Comparison of ENCODE assay signal across 26 cellular contexts in genomic region chr12:84134797-84135366, GRCh38.
A peak's percentile ranks its signal among the peaks of the same experiment; 100 is the strongest.
DNase-seq lines count a peak whose midpoint lies in the region; ATAC-seq and TF ChIP-seq lines count a peak whose summit lies in the region.
"Had no signal": no experiment of that assay in that cellular context is flagged by ENCODE, and none has a peak within 500 bp of the region (broad histone marks: within the 10 kb centered on the region; RNA-seq: fewer than 3 reads in every experiment).

No MANE protein-coding gene starts in this region.

- H2BK120ac ChIP-seq in mesenchymal stem cell (ENCODE audit: low read depth, low read length), result no peak overlapping the region

- H3K9me2 ChIP-seq in GM23248 (ENCODE audit: insufficient read depth), result no peaks in the 10 kb centered on the region
- H3K9me2 ChIP-seq in PC-3 (replicated peaks; ENCODE audit: low read length), result no peaks in the 10 kb centered on the region

- H3K4me2 ChIP-seq in GM23248 (ENCODE audit: unreplicated experiment), result peak overlapping the region; percentile 3
- H3K4me2 ChIP-seq in PC-3 (ENCODE audit: low read length), result peak overlapping the region; percentile 6; the same call in 1 of the 2 replicates
- no peak overlapping the region for H3K4me2 ChIP-seq in mesenchymal stem cell (ENCODE audit: low read length, poor library complexity, severe bottlenecking)
- H3K4me2 ChIP-seq: GM23338, PC-9 had no signal

- no peak overlapping the region for H2BK5ac ChIP-seq in mesenchymal stem cell (ENCODE audit: low read depth, low read length, poor library complexity, severe bottlenecking)

- H2BK15ac ChIP-seq in mesenchymal stem cell (ENCODE audit: low read depth, poor library complexity, severe bottlenecking), result no peak overlapping the region

- H3K36me3 ChIP-seq in GM23248 (ENCODE audit: low read depth) (no peaks in the 10 kb centered on the region), PC-3 (ENCODE audit: low read depth, low read length) (no peaks in the 10 kb centered on the region), mesenchymal stem cell (ENCODE audit: control insufficient read depth in 1 of 2, insufficient read depth in 2 of 2, low read depth in 1 of 2, low read length in 2 of 2) (no peaks in the 10 kb centered on the region)
- H3K36me3 ChIP-seq: SJSA1 had no signal

- H3K9me3 ChIP-seq in GM23248 (ENCODE audit: low read depth) (no peaks in the 10 kb centered on the region), PC-3 (ENCODE audit: low read length) (no peaks in the 10 kb centered on the region), mesenchymal stem cell (ENCODE audit: control insufficient read depth, low read length) (no peaks in the 10 kb centered on the region)
- H3K9me3 ChIP-seq: Caco-2 had no signal

- no peaks in the 10 kb centered on the region for H3K79me1 ChIP-seq in mesenchymal stem cell (replicated peaks; ENCODE audit: low read length, poor library complexity, severe bottlenecking)

- H3K79me2 ChIP-seq in GM23248 (ENCODE audit: insufficient read depth) (no peaks in the 10 kb centered on the region), PC-3 (ENCODE audit: low read length) (no peaks in the 10 kb centered on the region)

- H3K4me1 ChIP-seq in GM23248 (ENCODE audit: insufficient read depth) (peaks cover 28% of the 10 kb centered on the region), PC-3 (ENCODE audit: insufficient read depth, low read length) (peaks cover 57% of the 10 kb centered on the region), mesenchymal stem cell (ENCODE audit: control insufficient read depth, insufficient read depth, low read depth, low read length) (no peaks in the 10 kb centered on the region)
- H3K4me1 ChIP-seq: Caco-2, SJSA1 had no signal

- no peak overlapping the region for H2AK5ac ChIP-seq in mesenchymal stem cell (ENCODE audit: low read length, severe bottlenecking)

- no peak overlapping the region for H3K9ac ChIP-seq in GM23248
- H3K9ac ChIP-seq in PC-3 (ENCODE audit: low read length), result no peak overlapping the region
- no peak overlapping the region for H3K9ac ChIP-seq in mesenchymal stem cell (ENCODE audit: low read length)

- CTCF ChIA-PET in PC-3 (lab: Charles Lee), result no interaction called here

- ATAC-seq in PC-3, result peak; percentile 42
- no peak for ATAC-seq in GM21360 (IDR thresholded peaks at IDR 0.05; ENCODE audit: unreplicated experiment)
- ATAC-seq in omental fat pad (ENCODE audit: low FRiP score), result no peak
- ATAC-seq: CD8-positive, alpha-beta T cell; GM23338 had no signal

- H3F3A ChIP-seq in GM23248 (ENCODE audit: insufficient read depth) (peaks cover 11% of the 10 kb centered on the region; the same call in 1 of the 2 replicates), PC-3 (ENCODE audit: low read length, unreplicated experiment) (peaks cover 13% of the 10 kb centered on the region)

- intact Hi-C loops in PC-3 (cut with micrococcal nuclease), result loop anchor here (10.0 kb wide), 2 partner anchors 250 to 330 kb away; no protein-coding TSS in a partner anchor

- H4K20me1 ChIP-seq in GM23248 (ENCODE audit: insufficient read depth) (no peaks in the 10 kb centered on the region), PC-3 (ENCODE audit: low read length) (no peaks in the 10 kb centered on the region)

- H3K18ac ChIP-seq in mesenchymal stem cell (ENCODE audit: low read depth in 1 of 2, low read length in 2 of 2), result no peak overlapping the region

- H2AFZ ChIP-seq in GM23248 (no peak overlapping the region), PC-3 (ENCODE audit: low read length) (no peak overlapping the region), mesenchymal stem cell (ENCODE audit: low read depth, low read length) (no peak overlapping the region)
- H2AFZ ChIP-seq: GM23338, PC-9 had no signal

- H3K27ac ChIP-seq in GM23248 (no peak overlapping the region), PC-3 (ENCODE audit: low read length) (0 out of 2 replicates have a peak overlapping the region, but pooled peaks have one; percentile 22), mesenchymal stem cell (ENCODE audit: low read length, poor library complexity, severe bottlenecking) (no peak overlapping the region)
- H3K27ac ChIP-seq: C4-2B, PC-9, SJSA1 had no signal

- in situ Hi-C loops in GM23248 (cut with MboI), result no loop called here

- peak; percentile 17 for DNase-seq in GM23248
- DNase-seq in PC-3, result peak; percentile 59
- peak; percentile 38 for DNase-seq in choroid plexus epithelial cell (ENCODE audit: low read depth)
- DNase-seq in mesenchymal stem cell, result peak; percentile 11
- DNase-seq in NCI-H128 (lab: John Stamatoyannopoulos, UW; ENCODE audit: unreplicated experiment), result no peak
- no peak for DNase-seq in omental fat pad (ENCODE audit: low spot score)
- DNase-seq: Caco-2; CD8-positive, alpha-beta T cell; DMS79; GF-D8; H9; HFFc6; NCI-H1092; NCI-H1436; NCI-H1930; NCI-H2107; NCI-H446 treated with DMSO at 0.1 percent for 48 hours; NCI-H526; NCI-H82; NK-92 treated with Interleukin-12 subunit alpha and Interleukin-12 subunit beta, amount 100 ng/mL, for 24 hours; PC-9; Right ventricle myocardium superior had no signal

- H3K27me3 ChIP-seq in GM23248 (replicated peaks; ENCODE audit: insufficient read depth) (no peaks in the 10 kb centered on the region), PC-3 (ENCODE audit: low read length) (no peaks in the 10 kb centered on the region), mesenchymal stem cell (ENCODE audit: control insufficient read depth in 1 of 2, insufficient read depth in 1 of 2, low read length in 2 of 2) (no peaks in the 10 kb centered on the region)
- H3K27me3 ChIP-seq: SJSA1 had no signal

- WGBS in GM23248 (ENCODE audit: low coverage in 1 of 2, low lambda C conversion rate in 2 of 2, missing lambda C conversion rate in 2 of 2), 2 experiments, result 80 to 83% methylated on average over 2 of the region's 2 CpGs
- WGBS in mesenchymal stem cell, result no CpG with 5 or more reads among the region's 2 CpGs

- H3K14ac ChIP-seq in mesenchymal stem cell (ENCODE audit: low read length in 2 of 2), result no peak overlapping the region

- no peak overlapping the region for H3K4ac ChIP-seq in mesenchymal stem cell (ENCODE audit: low read depth in 1 of 2, low read length in 2 of 2)

- no peak overlapping the region for H4K8ac ChIP-seq in mesenchymal stem cell (ENCODE audit: low read length)

- no peak overlapping the region for H2BK12ac ChIP-seq in mesenchymal stem cell (ENCODE audit: low read length in 2 of 2)

- TF ChIP-seq CTCF in PC-3 (conservative IDR thresholded peaks at IDR 0.05; ENCODE audit: low read depth, low read length), result no peak
- TF ChIP-seq CTCF in choroid plexus epithelial cell (conservative IDR thresholded peaks at IDR 0.05; ENCODE audit: low read depth, low read length), result no peak
- no peak for TF ChIP-seq CTCF in omental fat pad (IDR thresholded peaks at IDR 0.05)

- BruUV-seq in PC-3 (replicated peaks; lab: Mats Ljungman, UMichigan), result no TSS peak

- H4K91ac ChIP-seq in mesenchymal stem cell (ENCODE audit: low read length), result no peak overlapping the region

- POLR2A ChIA-PET in PC-3 (lab: Charles Lee; ENCODE audit: unreplicated experiment), result no interaction called here

- no peak overlapping the region for H3K23ac ChIP-seq in mesenchymal stem cell (ENCODE audit: low read length in 2 of 2)

- H3K4me3 ChIP-seq in GM23248 (no peak overlapping the region), PC-3 (ENCODE audit: low read length) (no peak overlapping the region), choroid plexus epithelial cell (ENCODE audit: low read depth, low read length) (no peak overlapping the region), mesenchymal stem cell (ENCODE audit: insufficient read depth in 1 of 2, low read depth in 1 of 2, low read length in 2 of 2) (no peak overlapping the region)
- H3K4me3 ChIP-seq: GM23338, PC-9, SJSA1 had no signal

Comparison
In these comparisons a context has a peak if more than half of its experiments do, and no peak if none do; other contexts are left out.
1. DNase-seq: peak in GM23248 (single experiment), PC-3 (single experiment), choroid plexus epithelial cell (single experiment) and mesenchymal stem cell (single experiment); none in NCI-H128 (single experiment) and omental fat pad (single experiment).